ENCODE assay signal across 8 cellular contexts in genomic region chr3:136750922-136751258, GRCh38. TPM values are rescaled to one million over a fixed set of nuclear protein-coding genes. Genes with fewer than 3 reads are reported as not detected.
DNase-seq lines count a peak whose midpoint lies in the region; ATAC-seq and TF ChIP-seq lines count a peak whose summit lies in the region.

No MANE protein-coding gene starts in this region.

- H3K36me3 Mint-ChIP-seq in CD4-positive, alpha-beta T cell (ENCODE audit: low read depth), result peaks cover 28% of the 10 kb centered on the region
- H3K36me3 Mint-ChIP-seq in osteocyte (ENCODE audit: unreplicated experiment), result no peaks in the 10 kb centered on the region

- H3K9me3 ChIP-seq in CD4-positive, alpha-beta T cell (ENCODE audit: control insufficient read depth, low read length), result no peaks in the 10 kb centered on the region
- no peaks in the 10 kb centered on the region for H3K9me3 ChIP-seq in OCI-LY7 (ENCODE audit: low read length)

- CTCF ChIA-PET in CD4-positive, alpha-beta T cell (lab: Charles Lee), result no interaction called here
- CTCF ChIA-PET in OCI-LY7 (lab: Charles Lee; ENCODE audit: unreplicated experiment), result no interaction called here

- no peaks in the 10 kb centered on the region for H3K27me3 Mint-ChIP-seq in CD4-positive, alpha-beta T cell
- H3K27me3 Mint-ChIP-seq in osteocyte (ENCODE audit: unreplicated experiment), result no peaks in the 10 kb centered on the region

- no peak for DNase-seq in CD4-positive, alpha-beta T cell
- no peak for DNase-seq in OCI-LY7 (ENCODE audit: low spot score)
- no peak for DNase-seq in epithelial cell of esophagus (ENCODE audit: low read depth)
- DNase-seq in osteocyte (ENCODE audit: extremely low spot score, unreplicated experiment), result no peak
- DNase-seq in Ammon's horn (ENCODE audit: low spot score), result no peak
- DNase-seq in OCI-M2 (lab: John Stamatoyannopoulos, UW; ENCODE audit: unreplicated experiment), result no peak
- DNase-seq in NCI-H526 treated with DMSO at 0.1 percent for 48 hours (lab: John Stamatoyannopoulos, UW), result no peak

- H3K79me2 ChIP-seq in OCI-LY7 (ENCODE audit: insufficient read depth, low read depth, low read length), result peaks cover 61% of the 10 kb centered on the region

- POLR2A ChIA-PET in CD4-positive, alpha-beta T cell (lab: Charles Lee), result interaction anchor here (2.7 to 3.2 kb wide), 2 partner anchors 110 to 555 kb away, joined by 137 to 188 read pairs; partner anchors contain the start of genes MSL2 and NCK1
- POLR2A ChIA-PET in OCI-LY7 (lab: Charles Lee), result no interaction called here

- H3K4me3 ChIP-seq in OCI-LY7 (ENCODE audit: low read depth, low read length, poor library complexity, severe bottlenecking) (peak overlapping the region; percentile 90), epithelial cell of esophagus (ENCODE audit: low read length) (peak overlapping the region; percentile 84)

- H3K27ac Mint-ChIP-seq in CD4-positive, alpha-beta T cell, result peak overlapping the region; percentile 87
- peak overlapping the region; percentile 90 for H3K27ac Mint-ChIP-seq in osteocyte (ENCODE audit: unreplicated experiment)

- no peaks in the 10 kb centered on the region for H3K27me3 ChIP-seq in CD4-positive, alpha-beta T cell (ENCODE audit: control insufficient read depth, insufficient read depth, low read length)

- no peak for ATAC-seq in CD4-positive, alpha-beta T cell (ENCODE audit: poor library complexity)
- ATAC-seq in GM21529 (IDR thresholded peaks at IDR 0.05; ENCODE audit: unreplicated experiment), result no peak

- H3K9me3 Mint-ChIP-seq in CD4-positive, alpha-beta T cell, result no peaks in the 10 kb centered on the region
- no peaks in the 10 kb centered on the region for H3K9me3 Mint-ChIP-seq in osteocyte (ENCODE audit: unreplicated experiment)

- peak overlapping the region; percentile 93 for H3K4me3 Mint-ChIP-seq in CD4-positive, alpha-beta T cell
- peak overlapping the region; percentile 77 for H3K4me3 Mint-ChIP-seq in osteocyte (ENCODE audit: unreplicated experiment)

- no peaks in the 10 kb centered on the region for H4K20me1 ChIP-seq in OCI-LY7 (ENCODE audit: insufficient read depth, low read length)

- no peaks in the 10 kb centered on the region for H3K9me2 ChIP-seq in OCI-LY7 (ENCODE audit: insufficient read depth, low read length)

- H3K4me1 ChIP-seq in OCI-LY7 (ENCODE audit: insufficient read depth, low read length, poor library complexity, severe bottlenecking), result peaks cover 49% of the 10 kb centered on the region

- TF ChIP-seq CTCF in CD4-positive, alpha-beta T cell (IDR thresholded peaks at IDR 0.05), result no peak
- TF ChIP-seq CTCF in OCI-LY7 (conservative IDR thresholded peaks at IDR 0.05; ENCODE audit: low read length) (no peak), epithelial cell of esophagus (IDR thresholded peaks at IDR 0.05; ENCODE audit: insufficient read depth, low read depth, low read length, missing control alignments) (no peak), osteocyte (IDR thresholded peaks at IDR 0.05) (no peak)

- TSS peak; percentile 77 for BruUV-seq in OCI-LY7 (replicated peaks; lab: Mats Ljungman, UMichigan)

- H3K4me2 ChIP-seq in OCI-LY7 (ENCODE audit: low read length), result peak overlapping the region; percentile 96

- H3K4me1 Mint-ChIP-seq in CD4-positive, alpha-beta T cell (ENCODE audit: low read depth), result peaks cover 55% of the 10 kb centered on the region
- peaks cover 51% of the 10 kb centered on the region for H3K4me1 Mint-ChIP-seq in osteocyte (ENCODE audit: unreplicated experiment)

- intact Hi-C loops in CD4-positive, alpha-beta T cell (cut with DNase I, micrococcal nuclease), result loop anchor here (2.0 to 10.0 kb wide), 5 partner anchors 174 to 674 kb away; partner anchors contain the start of genes MSL2 (in 1 of the 2) and PCCB (in 1 of the 2)
- intact Hi-C loops in OCI-LY7 (cut with micrococcal nuclease; ENCODE audit: unreplicated experiment), result no loop called here

- H2AFZ ChIP-seq in OCI-LY7 (ENCODE audit: low read length), result peak overlapping the region; percentile 9; the same call in 1 of the 2 replicates

- no peak overlapping the region for H3K27ac ChIP-seq in CD4-positive, alpha-beta T cell (ENCODE audit: low read depth, low read length)
- peak overlapping the region; percentile 94 for H3K27ac ChIP-seq in OCI-LY7 (ENCODE audit: low read depth, low read length, poor library complexity, severe bottlenecking)

- no peaks in the 10 kb centered on the region for H3K36me3 ChIP-seq in OCI-LY7 (ENCODE audit: insufficient read depth, low read length)

RNA-seq across cellular contexts. Expression of gene STAG1, which starts 1.3 kb away (rescaled TPM):
- 10 to 100 TPM; 35.6 to 37.7 TPM for total RNA-seq in CD4-positive, alpha-beta T cell
- 30.7 and 32.8 TPM in 2 replicates for total RNA-seq in OCI-LY7 (2014; rRNA removed; shearing (Covaris generic))
- total RNA-seq in OCI-LY7 (2022), result 46.6 and 49.9 TPM in 2 replicates
- 50.2 and 53.9 TPM in 2 replicates for total RNA-seq in osteocyte
